ENCODE assay signal across 1 cellular context in genomic region chr14:39265032-39265431, GRCh38.
A peak's percentile ranks its signal among the peaks of the same experiment; 100 is the strongest.
TF ChIP-seq lines count a peak whose summit lies in the region.

No MANE protein-coding gene starts in this region.

TF ChIP-seq in HCT116, 20 proteins besides CTCF, POLR2A, EP300 and RAD21:
- TF ChIP-seq YY1 (IDR thresholded peaks at IDR 0.05; ENCODE audit: extremely low read depth, insufficient replicate concordance, low read depth, low read length) (no peak), CEBPB (IDR thresholded peaks at IDR 0.05; ENCODE audit: low read depth) (peak; percentile 19; the same call in 1 of the 2 replicates), SP1 (IDR thresholded peaks at IDR 0.05; ENCODE audit: low read depth) (peak; percentile 63), FOSL1 (IDR thresholded peaks at IDR 0.05; ENCODE audit: low read depth) (no peak), ZBTB33 (IDR thresholded peaks at IDR 0.05; ENCODE audit: extremely low read depth, insufficient replicate concordance, low read length) (no peak), SRF (IDR thresholded peaks at IDR 0.05; ENCODE audit: low read depth) (no peak), EZH2 (IDR thresholded peaks at IDR 0.05) (no peak), EZH2phosphoT487 (IDR thresholded peaks at IDR 0.05; ENCODE audit: borderline replicate concordance) (no peak), CBX3 (IDR thresholded peaks at IDR 0.05; ENCODE audit: low read depth) (peak; percentile 36; the same call in 1 of the 2 replicates), MAX (IDR thresholded peaks at IDR 0.05) (0 out of 2 replicates have a peak, but pooled peaks have one; percentile 20)
